Comparison of ENCODE assay signal across 8 cellular contexts in the genomic region with DNA sequence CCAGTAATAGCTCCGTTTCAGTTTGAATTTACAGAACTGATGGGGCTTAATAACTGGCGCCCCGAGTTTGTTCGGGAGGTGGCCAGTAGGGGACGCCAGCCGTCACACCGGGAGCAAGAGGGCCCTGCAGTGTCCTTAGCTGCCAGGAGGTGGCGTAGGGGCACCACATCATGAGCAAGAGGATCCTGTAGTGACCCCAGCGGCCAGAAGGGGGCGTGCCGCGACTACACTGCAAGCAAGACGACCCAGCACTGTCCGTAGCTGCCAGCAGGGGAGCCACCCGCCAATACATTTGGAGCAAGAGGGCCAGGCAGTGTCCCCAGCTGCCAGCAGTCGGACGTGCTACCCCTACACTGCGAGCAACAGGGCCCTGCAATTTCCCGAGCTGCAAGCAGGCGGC.
DNase-seq lines count a peak whose midpoint lies in the region; ATAC-seq and TF ChIP-seq lines count a peak whose summit lies in the region.

No MANE protein-coding gene starts in this region.

- H3K9me3 Mint-ChIP-seq in Caco-2 (ENCODE audit: unreplicated experiment), result peaks cover 9% of the 10 kb centered on the region
- no peaks in the 10 kb centered on the region for H3K9me3 Mint-ChIP-seq in activated naive CD4-positive, alpha-beta T cell treated with anti-CD3 and anti-CD28 coated beads, Interleukin-2, amount 50 U/mL, for 72 hours

- H3K4me1 ChIP-seq in Caco-2, result no peaks in the 10 kb centered on the region
- H3K4me1 ChIP-seq in NT2/D1 (ENCODE audit: insufficient read depth, insufficient read length), result no peaks in the 10 kb centered on the region

- no peak overlapping the region for H3K4me3 ChIP-seq in Caco-2 (ENCODE audit: low read depth, low read length)
- H3K4me3 ChIP-seq in NT2/D1 (ENCODE audit: insufficient read length, low read depth), result no peak overlapping the region

- H3K27me3 ChIP-seq in Caco-2 (replicated peaks; ENCODE audit: control insufficient read depth, insufficient read depth, low read length), result no peaks in the 10 kb centered on the region
- H3K27me3 ChIP-seq in NT2/D1 (ENCODE audit: insufficient read depth, insufficient read length), result no peaks in the 10 kb centered on the region

- H3K4me3 Mint-ChIP-seq in Caco-2 (ENCODE audit: unreplicated experiment), result no peak overlapping the region

- CTCF ChIA-PET in Caco-2 (lab: Charles Lee), result interaction anchor here (0.6 kb wide), 2 partner anchors 803 to 863 kb away, joined by 3 to 4 read pairs; no protein-coding TSS in a partner anchor

- no TSS peak for BruUV-seq in Caco-2 (replicated peaks; lab: Mats Ljungman, UMichigan)

- intact Hi-C loops in Caco-2 (cut with micrococcal nuclease; ENCODE audit: unreplicated experiment), result no loop called here

- peak; percentile 66 to 89 for TF ChIP-seq CTCF in Caco-2 (IDR thresholded peaks at IDR 0.05; ENCODE audit: insufficient read depth in 1 of 2, low read depth in 1 of 2, low read length in 1 of 2, severe bottlenecking in 1 of 2, unreplicated experiment in 1 of 2)

- DNase-seq in Caco-2, result peak; percentile 86
- peak; percentile 82 for DNase-seq in NT2/D1 (ENCODE audit: low read depth, low spot score)
- peak; percentile 76 to 81 for DNase-seq in activated naive CD4-positive, alpha-beta T cell treated with anti-CD3 and anti-CD28 coated beads, Interleukin-2, amount 50 U/mL, for 72 hours (ENCODE audit: low spot score in 2 of 2)
- peak; percentile 58 for DNase-seq in iris pigment epithelial cell (ENCODE audit: low read depth)
- DNase-seq in stimulated activated CD8-positive, alpha-beta memory T cell treated with anti-CD3 and anti-CD28 coated beads, Interleukin-12 subunit alpha, Interleukin-12 subunit beta, amount 100 ng/mL, for 24 hours (ENCODE audit: extremely low read depth), result peak; percentile 15
- DNase-seq in NCI-H1694 (lab: John Stamatoyannopoulos, UW), result no peak
- DNase-seq in erythroblast (lab: John Stamatoyannopoulos, UW), result no peak

- no peak for TF ChIP-seq POLR2A in erythroblast (IDR thresholded peaks at IDR 0.05; ENCODE audit: low read length)

- H3K27me3 Mint-ChIP-seq in Caco-2 (ENCODE audit: insufficient read depth, unreplicated experiment), result no peaks in the 10 kb centered on the region

- ATAC-seq in activated naive CD4-positive, alpha-beta T cell treated with anti-CD3 and anti-CD28 coated beads, Interleukin-2, amount 50 U/mL, for 72 hours, result peak; percentile 85 to 90
- no peak for ATAC-seq in HG03460 (IDR thresholded peaks at IDR 0.05; ENCODE audit: unreplicated experiment)

- no peak overlapping the region for H3K27ac Mint-ChIP-seq in Caco-2 (ENCODE audit: unreplicated experiment)
- H3K27ac Mint-ChIP-seq in activated naive CD4-positive, alpha-beta T cell treated with anti-CD3 and anti-CD28 coated beads, Interleukin-2, amount 50 U/mL, for 72 hours, result no peak overlapping the region

- no peaks in the 10 kb centered on the region for H3K36me3 Mint-ChIP-seq in Caco-2 (ENCODE audit: insufficient read depth, unreplicated experiment)
- no peaks in the 10 kb centered on the region for H3K36me3 Mint-ChIP-seq in activated naive CD4-positive, alpha-beta T cell treated with anti-CD3 and anti-CD28 coated beads, Interleukin-2, amount 50 U/mL, for 72 hours

- peaks cover 7% of the 10 kb centered on the region for H3K4me1 Mint-ChIP-seq in Caco-2 (ENCODE audit: low read depth, unreplicated experiment)

- H3K36me3 ChIP-seq in Caco-2 (ENCODE audit: control insufficient read depth, insufficient read depth, low read length) (no peaks in the 10 kb centered on the region), NT2/D1 (ENCODE audit: insufficient read depth, insufficient read length, low read length) (no peaks in the 10 kb centered on the region)

- H3K9me3 ChIP-seq in Caco-2 (no peaks in the 10 kb centered on the region), NT2/D1 (ENCODE audit: insufficient read depth, low read length) (peaks cover 17% of the 10 kb centered on the region; the same call in 1 of the 2 replicates)

- H3K9ac ChIP-seq in NT2/D1 (ENCODE audit: insufficient read length, low read depth), result no peak overlapping the region

- POLR2A ChIA-PET in Caco-2 (lab: Charles Lee), result no interaction called here

Comparison
In these comparisons a context has a peak if more than half of its experiments do, and no peak if none do; other contexts are left out.
1. DNase-seq: peak in Caco-2 (2 of 2), NT2/D1 (single experiment), activated naive CD4-positive, alpha-beta T cell treated with anti-CD3 and anti-CD28 coated beads, Interleukin-2, amount 50 U/mL, for 72 hours (2 of 2), iris pigment epithelial cell (single experiment) and stimulated activated CD8-positive, alpha-beta memory T cell treated with anti-CD3 and anti-CD28 coated beads, Interleukin-12 subunit alpha, Interleukin-12 subunit beta, amount 100 ng/mL, for 24 hours (single experiment); none in NCI-H1694 (single experiment) and erythroblast (0 of 2).